In the genomic region with DNA sequence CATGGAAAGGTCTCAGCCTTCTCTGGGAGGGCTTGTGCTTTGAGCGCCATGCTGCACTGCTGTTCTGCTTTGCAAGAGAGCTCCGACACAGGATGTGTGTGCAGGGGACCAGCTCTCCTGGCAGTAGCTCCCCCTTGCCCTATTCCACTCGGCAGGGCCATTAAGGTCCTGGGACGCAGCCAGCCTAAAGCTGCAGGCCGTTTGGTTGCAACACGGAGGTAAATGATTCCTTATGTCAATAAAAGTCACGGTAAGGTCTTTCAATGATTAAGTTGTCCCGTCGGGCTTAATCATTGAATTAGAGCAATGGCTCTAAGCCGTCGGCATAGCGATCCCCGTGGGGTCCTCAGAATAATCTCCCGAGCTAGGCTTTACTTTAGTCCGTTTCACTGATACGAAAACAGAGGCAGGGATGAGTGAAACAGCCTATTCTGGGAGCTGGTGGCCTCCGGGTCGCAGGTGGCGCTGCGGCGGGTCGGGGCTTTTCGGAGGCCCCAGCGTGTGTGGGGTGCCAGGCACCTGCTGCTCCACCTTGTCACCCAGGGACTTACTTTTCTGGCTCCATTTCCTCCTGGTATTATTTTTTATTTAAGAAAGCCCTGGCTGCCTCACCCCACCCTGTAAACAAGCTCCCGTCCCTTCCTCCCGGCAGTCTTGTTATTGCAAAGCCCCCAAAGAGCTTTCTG, we compare ENCODE assay signal across 33 cellular contexts.
"Had no signal": no experiment of that assay in that cellular context is flagged by ENCODE, and none has a peak within 500 bp of the region (broad histone marks: within the 10 kb centered on the region; RNA-seq: fewer than 3 reads in every experiment).

No MANE protein-coding gene starts in this region.

- H3K4me3 ChIP-seq: adrenal gland, cardiac muscle cell, coronary artery, dorsolateral prefrontal cortex, heart left ventricle, sigmoid colon, thyroid gland, upper lobe of left lung, vagina had no signal

- H3K4me1 Mint-ChIP-seq: activated naive CD8-positive, alpha-beta T cell treated with anti-CD3 and anti-CD28 coated beads for 36 hours; brain; naive B cell; stimulated activated memory B cell treated with anti-CD40 and anti-IgM and Interleukin-4, amounts not matched to agents 10 μg/mL and 1 μg/mL and 100 μg/mL, for 72 hours; stimulated activated naive CD8-positive, alpha-beta T cell treated with anti-CD3 and anti-CD28 coated beads, Interleukin-15, amount 100 ng/mL, for 72 hours had no signal

- H3K36me3 ChIP-seq: adrenal gland, cardiac muscle cell, heart left ventricle, sigmoid colon, thyroid gland, upper lobe of left lung, vagina had no signal

- DNase-seq: activated CD4-positive, alpha-beta T cell treated with anti-CD3 and anti-CD28 coated beads for 48 hours; activated CD4-positive, alpha-beta T cell treated with anti-CD3 and anti-CD28 coated beads, Interleukin-2, amount 50 U/mL, for 48 hours; activated CD8-positive, alpha-beta memory T cell treated with anti-CD3 and anti-CD28 coated beads for 24 hours; activated effector memory CD4-positive, alpha-beta T cell treated with anti-CD3 and anti-CD28 coated beads, Interleukin-2, amount 50 U/mL, for 16 hours; activated naive CD4-positive, alpha-beta T cell treated with anti-CD3 and anti-CD28 coated beads for 36 hours; activated naive CD8-positive, alpha-beta T cell treated with anti-CD3 and anti-CD28 coated beads for 36 hours; adrenal gland; aorta; dorsolateral prefrontal cortex; effector memory CD4-positive, alpha-beta T cell; foreskin fibroblast; heart left ventricle; left ventricle myocardium superior; naive B cell; occipital lobe; sigmoid colon; small intestine; stimulated activated CD4-positive, alpha-beta T cell treated with anti-CD3 and anti-CD28 coated beads, Interleukin-1b, Interleukin-23, amount 100 ng/mL, for 48 hours; stimulated activated CD4-positive, alpha-beta T cell treated with anti-CD3 and anti-CD28 coated beads, Interleukin-4, amount 100 ng/mL, for 4 hours; stimulated activated CD8-positive, alpha-beta memory T cell treated with anti-CD3 and anti-CD28 coated beads, Interleukin-4, amount 100 ng/mL, for 48 hours; stimulated activated naive CD8-positive, alpha-beta T cell treated with anti-CD3 and anti-CD28 coated beads, Interleukin-15, amount 100 ng/mL, for 72 hours; substantia nigra; T-helper 9 cell; thyroid gland had no signal

- ATAC-seq: activated CD4-positive, CD25-positive, alpha-beta regulatory T cell treated with anti-CD3 and anti-CD28 coated beads, Interleukin-2, amount 50 U/mL, for 24 hours; heart left ventricle; left ventricle myocardium superior; stimulated activated memory B cell treated with anti-CD40 and anti-IgM and Interleukin-4, amounts not matched to agents 10 μg/mL and 1 μg/mL and 100 μg/mL, for 72 hours; stimulated activated naive CD8-positive, alpha-beta T cell treated with anti-CD3 and anti-CD28 coated beads, Interleukin-15, amount 100 ng/mL, for 72 hours had no signal

- H3K4me1 ChIP-seq: adrenal gland, heart left ventricle, sigmoid colon, thyroid gland, upper lobe of left lung, vagina had no signal

- H3K27ac Mint-ChIP-seq: activated naive CD4-positive, alpha-beta T cell treated with anti-CD3 and anti-CD28 coated beads for 36 hours; activated naive CD8-positive, alpha-beta T cell treated with anti-CD3 and anti-CD28 coated beads for 36 hours; naive B cell; stimulated activated memory B cell treated with anti-CD40 and anti-IgM and Interleukin-4, amounts not matched to agents 10 μg/mL and 1 μg/mL and 100 μg/mL, for 72 hours; T-helper 1 cell treated with Interleukin-12 subunit alpha and Interleukin-12 subunit beta and Interleukin-4 antibody, amounts not matched to agents 30 μg/mL and 1 μg/mL, for 36 hours had no signal

- H3K27me3 ChIP-seq: adrenal gland, cardiac muscle cell, heart left ventricle, sigmoid colon, thyroid gland, upper lobe of left lung, vagina had no signal

- H3K4me3 Mint-ChIP-seq: activated naive CD4-positive, alpha-beta T cell treated with anti-CD3 and anti-CD28 coated beads for 36 hours; activated naive CD8-positive, alpha-beta T cell treated with anti-CD3 and anti-CD28 coated beads for 36 hours; brain; naive B cell; stimulated activated memory B cell treated with anti-CD40 and anti-IgM and Interleukin-4, amounts not matched to agents 10 μg/mL and 1 μg/mL and 100 μg/mL, for 72 hours; stimulated activated naive CD8-positive, alpha-beta T cell treated with anti-CD3 and anti-CD28 coated beads, Interleukin-15, amount 100 ng/mL, for 72 hours; T-helper 1 cell treated with Interleukin-12 subunit alpha and Interleukin-12 subunit beta and Interleukin-4 antibody, amounts not matched to agents 30 μg/mL and 1 μg/mL, for 36 hours had no signal

- H3K27me3 Mint-ChIP-seq: activated naive CD8-positive, alpha-beta T cell treated with anti-CD3 and anti-CD28 coated beads for 36 hours; brain; naive B cell; stimulated activated memory B cell treated with anti-CD40 and anti-IgM and Interleukin-4, amounts not matched to agents 10 μg/mL and 1 μg/mL and 100 μg/mL, for 72 hours; stimulated activated naive CD8-positive, alpha-beta T cell treated with anti-CD3 and anti-CD28 coated beads, Interleukin-15, amount 100 ng/mL, for 72 hours had no signal

- H3K9me3 Mint-ChIP-seq: activated naive CD8-positive, alpha-beta T cell treated with anti-CD3 and anti-CD28 coated beads for 36 hours; stimulated activated memory B cell treated with anti-CD40 and anti-IgM and Interleukin-4, amounts not matched to agents 10 μg/mL and 1 μg/mL and 100 μg/mL, for 72 hours had no signal

- H3K27ac ChIP-seq: adrenal gland, cardiac muscle cell, coronary artery, dorsolateral prefrontal cortex, heart left ventricle, sigmoid colon, thyroid gland, upper lobe of left lung, vagina, VCaP had no signal

- H3K36me3 Mint-ChIP-seq: activated naive CD8-positive, alpha-beta T cell treated with anti-CD3 and anti-CD28 coated beads for 36 hours; brain; naive B cell; stimulated activated memory B cell treated with anti-CD40 and anti-IgM and Interleukin-4, amounts not matched to agents 10 μg/mL and 1 μg/mL and 100 μg/mL, for 72 hours had no signal
